ENCODE assay signal across 8 cellular contexts in the genomic region with DNA sequence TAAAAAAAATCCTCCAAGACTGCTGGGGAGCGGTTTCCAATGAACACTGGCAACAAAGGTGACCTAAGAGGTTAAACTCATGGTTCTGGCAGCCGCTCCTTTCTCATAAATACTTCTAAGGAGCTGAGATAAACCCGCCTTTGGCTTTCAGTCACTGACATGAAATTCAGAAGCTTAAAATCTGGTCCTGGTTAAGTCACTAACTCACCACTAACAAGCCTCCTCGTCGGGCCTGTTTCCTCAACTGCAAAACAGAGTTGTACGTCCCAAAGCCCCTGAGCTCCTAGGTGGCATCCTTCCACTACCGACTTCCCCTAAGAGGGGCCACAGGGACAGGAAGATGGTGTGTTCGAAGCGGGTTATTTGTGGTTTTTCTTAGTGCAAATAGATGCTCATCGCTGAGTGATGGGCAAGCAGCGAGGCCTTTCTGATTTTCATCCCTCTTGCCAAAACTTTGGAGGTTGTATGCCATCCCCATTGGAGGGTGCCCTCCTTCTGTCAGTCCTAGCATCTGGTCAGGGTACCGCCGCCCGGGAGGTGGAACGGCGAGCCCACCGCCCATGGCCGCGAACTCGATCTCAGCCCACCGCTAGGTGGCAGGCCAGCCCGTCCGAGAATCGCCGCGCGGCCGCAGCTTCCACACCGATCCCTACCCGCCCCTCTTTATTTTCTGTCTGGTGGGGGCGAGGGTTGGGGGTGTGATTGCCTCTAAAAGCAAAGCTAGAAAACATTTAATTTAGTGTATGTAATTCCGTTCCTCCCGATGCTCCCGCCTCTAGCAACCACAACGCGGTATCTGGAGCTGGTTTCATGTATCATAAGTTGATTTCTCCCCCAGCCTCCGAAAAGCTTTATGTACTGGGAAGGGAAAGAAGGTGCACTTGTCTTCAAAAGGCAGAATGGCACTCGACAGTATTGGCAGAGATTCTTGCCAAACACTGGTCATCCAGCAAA. TPM values are rescaled to one million over a fixed set of nuclear protein-coding genes. Genes with fewer than 3 reads are reported as not detected.
DNase-seq lines count a peak whose midpoint lies in the region; ATAC-seq, FAIRE-seq and TF ChIP-seq lines count a peak whose summit lies in the region.

No MANE protein-coding gene starts in this region.

- peaks cover 15% of the 10 kb centered on the region for H3K4me1 ChIP-seq in CD8-positive, alpha-beta T cell (ENCODE audit: insufficient read depth, low read length)
- H3K4me1 ChIP-seq in ovary (ENCODE audit: insufficient read depth): peaks cover 5% of the 10 kb centered on the region

- no peak for TF ChIP-seq POLR2A in ovary (IDR thresholded peaks at IDR 0.05)

- no peaks in the 10 kb centered on the region for H3K36me3 ChIP-seq in CD8-positive, alpha-beta T cell (ENCODE audit: insufficient read depth, low read length)
- no peaks in the 10 kb centered on the region for H3K36me3 ChIP-seq in ovary

- peak overlapping the region; percentile 94 for H3K4me3 Mint-ChIP-seq in CD8-positive, alpha-beta T cell

- peak; percentile 37 to 83 (median 63) for DNase-seq in CD8-positive, alpha-beta T cell
- DNase-seq in HuH-7.5 (ENCODE audit: low spot score) (peak; percentile 62), cardiac septum (ENCODE audit: low spot score) (peak; percentile 92), ovary (peak; percentile 75 to 88 (median 84)), urothelium cell line (ENCODE audit: low spot score) (peak; percentile 57)

- no peak for FAIRE-seq in urothelium cell line (lab: Jason Lieb, UNC)

- no peaks in the 10 kb centered on the region for H3K27me3 Mint-ChIP-seq in CD8-positive, alpha-beta T cell (ENCODE audit: low read depth)

- H3K9me3 ChIP-seq in CD8-positive, alpha-beta T cell (ENCODE audit: low read length): no peaks in the 10 kb centered on the region
- H3K9me3 ChIP-seq in ovary: no peaks in the 10 kb centered on the region

- H3K9me3 Mint-ChIP-seq in CD8-positive, alpha-beta T cell: no peaks in the 10 kb centered on the region

- peak overlapping the region; percentile 44 for H3K27ac ChIP-seq in CD8-positive, alpha-beta T cell (ENCODE audit: low read depth, low read length)
- H3K27ac ChIP-seq in adipose tissue (ENCODE audit: low read depth, low read length): peak overlapping the region; percentile 89
- peak overlapping the region; percentile 94 to 100 for H3K27ac ChIP-seq in ovary

- H3K36me3 Mint-ChIP-seq in CD8-positive, alpha-beta T cell: peaks cover 24% of the 10 kb centered on the region

- intact Hi-C loops in CD8-positive, alpha-beta T cell (cut with DNase I, micrococcal nuclease): loop anchor here (1.0 to 10.0 kb wide), 16 partner anchors 237 to 1584 kb away; no protein-coding TSS in a partner anchor
- intact Hi-C loops in cardiac septum (cut with DNase I) (loop anchor here (1.0 to 5.0 kb wide), 6 partner anchors 527 to 1404 kb away; no protein-coding TSS in a partner anchor), ovary (cut with DNase I) (loop anchor here (2.0 to 10.0 kb wide), 15 partner anchors 172 to 1408 kb away; a partner anchor contains a TSS)

- ATAC-seq in CD8-positive, alpha-beta T cell: no peak
- ATAC-seq in SK-N-SH treated with all-trans-retinoic acid at 6 μM for 48 hours: peak; percentile 5; the same call in 1 of the 3 replicates
- no peak for ATAC-seq in HG03442 (IDR thresholded peaks at IDR 0.05; ENCODE audit: unreplicated experiment)

- POLR2A ChIA-PET in CD8-positive, alpha-beta T cell (lab: Charles Lee): interaction anchor here (0.6 to 4.4 kb wide), 11 partner anchors 444 to 1408 kb away, joined by 3 to 30 read pairs (median 5); no protein-coding TSS in a partner anchor

- CTCF ChIA-PET in CD8-positive, alpha-beta T cell (lab: Charles Lee): interaction anchor here (0.6 to 10.2 kb wide), 131 partner anchors 9 to 1540 kb away, joined by 3 to 425 read pairs (median 4); a partner anchor contains a TSS

- peak overlapping the region; percentile 94 for H3K4me3 ChIP-seq in CD8-positive, alpha-beta T cell (ENCODE audit: low read depth, low read length)
- H3K4me3 ChIP-seq in ovary: peak overlapping the region; percentile 88

- peaks cover 55% of the 10 kb centered on the region for H3K4me1 Mint-ChIP-seq in CD8-positive, alpha-beta T cell (ENCODE audit: low read depth)

- 1 to 5% (median 2%) methylated on average over 38 of the region's 38 CpGs for WGBS in adipose tissue, 3 donors
- 0 to 2% (median 1%) methylated on average over 38 of the region's 38 CpGs for WGBS in ovary, 3 donors

- H3K27me3 ChIP-seq in CD8-positive, alpha-beta T cell (ENCODE audit: insufficient read depth, low read length): no peaks in the 10 kb centered on the region
- no peaks in the 10 kb centered on the region for H3K27me3 ChIP-seq in ovary

- peak; percentile 98 for TF ChIP-seq CTCF in CD8-positive, alpha-beta T cell (IDR thresholded peaks at IDR 0.05)
- peak; percentile 95 to 96 (median 95) for TF ChIP-seq CTCF in ovary (IDR thresholded peaks at IDR 0.05)

- H3K27ac Mint-ChIP-seq in CD8-positive, alpha-beta T cell: peak overlapping the region; percentile 100

- TF ChIP-seq EP300 in ovary (IDR thresholded peaks at IDR 0.05): no peak

TF ChIP-seq in SK-N-SH treated with all-trans-retinoic acid at 6 μM for 48 hours, 23 proteins besides CTCF, POLR2A, EP300 and RAD21:
- TF ChIP-seq, protein P1, sequence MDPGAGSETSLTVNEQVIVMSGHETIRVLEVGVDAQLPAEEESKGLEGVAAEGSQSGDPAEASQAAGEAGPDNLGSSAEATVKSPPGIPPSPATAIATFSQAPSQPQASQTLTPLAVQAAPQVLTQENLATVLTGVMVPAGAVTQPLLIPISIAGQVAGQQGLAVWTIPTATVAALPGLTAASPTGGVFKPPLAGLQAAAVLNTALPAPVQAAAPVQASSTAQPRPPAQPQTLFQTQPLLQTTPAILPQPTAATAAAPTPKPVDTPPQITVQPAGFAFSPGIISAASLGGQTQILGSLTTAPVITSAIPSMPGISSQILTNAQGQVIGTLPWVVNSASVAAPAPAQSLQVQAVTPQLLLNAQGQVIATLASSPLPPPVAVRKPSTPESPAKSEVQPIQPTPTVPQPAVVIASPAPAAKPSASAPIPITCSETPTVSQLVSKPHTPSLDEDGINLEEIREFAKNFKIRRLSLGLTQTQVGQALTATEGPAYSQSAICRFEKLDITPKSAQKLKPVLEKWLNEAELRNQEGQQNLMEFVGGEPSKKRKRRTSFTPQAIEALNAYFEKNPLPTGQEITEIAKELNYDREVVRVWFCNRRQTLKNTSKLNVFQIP (CRISPR knock-in tag; IDR thresholded peaks at IDR 0.05; ENCODE audit: borderline replicate concordance, low read depth): no peak
- TF ChIP-seq BACH2 (CRISPR knock-in tag; IDR thresholded peaks at IDR 0.05; ENCODE audit: borderline replicate concordance) (no peak), ZC3H10 (CRISPR knock-in tag; IDR thresholded peaks at IDR 0.05) (no peak), SNAI2 (CRISPR knock-in tag; IDR thresholded peaks at IDR 0.05) (no peak)
- TF ChIP-seq, protein P2, sequence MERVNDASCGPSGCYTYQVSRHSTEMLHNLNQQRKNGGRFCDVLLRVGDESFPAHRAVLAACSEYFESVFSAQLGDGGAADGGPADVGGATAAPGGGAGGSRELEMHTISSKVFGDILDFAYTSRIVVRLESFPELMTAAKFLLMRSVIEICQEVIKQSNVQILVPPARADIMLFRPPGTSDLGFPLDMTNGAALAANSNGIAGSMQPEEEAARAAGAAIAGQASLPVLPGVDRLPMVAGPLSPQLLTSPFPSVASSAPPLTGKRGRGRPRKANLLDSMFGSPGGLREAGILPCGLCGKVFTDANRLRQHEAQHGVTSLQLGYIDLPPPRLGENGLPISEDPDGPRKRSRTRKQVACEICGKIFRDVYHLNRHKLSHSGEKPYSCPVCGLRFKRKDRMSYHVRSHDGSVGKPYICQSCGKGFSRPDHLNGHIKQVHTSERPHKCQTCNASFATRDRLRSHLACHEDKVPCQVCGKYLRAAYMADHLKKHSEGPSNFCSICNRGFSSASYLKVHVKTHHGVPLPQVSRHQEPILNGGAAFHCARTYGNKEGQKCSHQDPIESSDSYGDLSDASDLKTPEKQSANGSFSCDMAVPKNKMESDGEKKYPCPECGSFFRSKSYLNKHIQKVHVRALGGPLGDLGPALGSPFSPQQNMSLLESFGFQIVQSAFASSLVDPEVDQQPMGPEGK (CRISPR knock-in tag; IDR thresholded peaks at IDR 0.05; ENCODE audit: borderline replicate concordance): peak; percentile 94; the same call in 1 of the 2 replicates

RNA-seq across cellular contexts. Expression of a gene that starts 4.5 kb away (rescaled TPM):
- total RNA-seq in CD8-positive, alpha-beta T cell: 10 to 100 TPM; 89.2 to 93.1 TPM
- 100 to 1,000 TPM in 1 of 3 donors, 10 to 100 TPM in 2; 41.1 to 221 (median 96.3) TPM for polyA plus RNA-seq in adipose tissue
- 67.4 TPM for total RNA-seq in cardiac septum
- total RNA-seq in ovary: 10 to 100 TPM; 51.6 to 91.1 (median 60.2) TPM
- 10 to 100 TPM; 46.3 to 46.8 TPM for polyA plus RNA-seq in ovary

RNA-seq across cellular contexts. Expression of a gene that starts 38.4 kb away (rescaled TPM):
- not detected for total RNA-seq in CD8-positive, alpha-beta T cell
- polyA plus RNA-seq in adipose tissue (not detected), ovary (not detected)
- total RNA-seq in cardiac septum (not detected), ovary (not detected)

Comparison
In these comparisons a context has a peak if more than half of its experiments do, and no peak if none do; other contexts are left out.
1. H3K27ac ChIP-seq: peak in every context shown above with its lines; median percentile 97 in ovary; 89 in adipose tissue; 44 in CD8-positive, alpha-beta T cell.